9 cellular contexts compared by ENCODE assay signal in genomic region chr6:30885999-30886896, GRCh38. TPM values are rescaled to one million over a fixed set of nuclear protein-coding genes. Genes with fewer than 3 reads are reported as not detected.
DNase-seq lines count a peak whose midpoint lies in the region; ATAC-seq, FAIRE-seq and TF ChIP-seq lines count a peak whose summit lies in the region.
"Had no signal": no experiment of that assay in that cellular context is flagged by ENCODE, and none has a peak within 500 bp of the region (broad histone marks: within the 10 kb centered on the region; RNA-seq: fewer than 3 reads in every experiment).

No MANE protein-coding gene starts in this region.

- H3K27me3 ChIP-seq in astrocyte (ENCODE audit: insufficient read depth, low read length) = no peaks in the 10 kb centered on the region

- H3K27ac ChIP-seq in astrocyte (ENCODE audit: low read depth, low read length) = peak overlapping the region; percentile 65

- peak overlapping the region; percentile 80 for H3K9ac ChIP-seq in astrocyte (ENCODE audit: low read length)

- DNase-seq in stimulated activated CD4-positive, alpha-beta T cell treated with anti-CD3 and anti-CD28 coated beads, Interleukin-15, amount 100 ng/mL, for 24 hours = peak; percentile 46
- DNase-seq in stimulated activated CD4-positive, alpha-beta T cell treated with anti-CD3 and anti-CD28 coated beads, Interleukin-2, amount 100 ng/mL, for 48 hours = no peak
- DNase-seq in NCI-H774 (lab: John Stamatoyannopoulos, UW) = peak; percentile 0
- peak; percentile 65 for DNase-seq in astrocyte (ENCODE audit: low read depth)
- DNase-seq in hippocampal formation (lab: John Stamatoyannopoulos, UW) = peak; percentile 42 to 76
- no peak for DNase-seq in progenitor cell of endocrine pancreas (ENCODE audit: low spot score, unreplicated experiment)

- peak overlapping the region; percentile 64 for H3K4me3 ChIP-seq in astrocyte (ENCODE audit: insufficient read depth, low read depth, low read length)

- peak overlapping the region; percentile 96 for H3K27ac Mint-ChIP-seq in astrocyte (ENCODE audit: unreplicated experiment)
- H3K27ac Mint-ChIP-seq in progenitor cell of endocrine pancreas = peak overlapping the region; percentile 95

- peak overlapping the region; percentile 56 for H2AFZ ChIP-seq in astrocyte (ENCODE audit: low read depth, low read length)

- no peaks in the 10 kb centered on the region for H3K9me3 Mint-ChIP-seq in astrocyte (ENCODE audit: unreplicated experiment)
- H3K9me3 Mint-ChIP-seq in progenitor cell of endocrine pancreas (ENCODE audit: low read depth) = no peaks in the 10 kb centered on the region

- peak overlapping the region; percentile 94 for H3K4me2 ChIP-seq in astrocyte (ENCODE audit: low read length)

- H3K9me3 ChIP-seq in astrocyte (ENCODE audit: insufficient read depth, low read depth, low read length) = no peaks in the 10 kb centered on the region

- H3K4me1 Mint-ChIP-seq in astrocyte (ENCODE audit: low read depth, unreplicated experiment) (peaks cover 60% of the 10 kb centered on the region), progenitor cell of endocrine pancreas (ENCODE audit: low read depth) (peaks cover 42% of the 10 kb centered on the region)

- no peaks in the 10 kb centered on the region for H3K27me3 Mint-ChIP-seq in astrocyte (ENCODE audit: low read depth, unreplicated experiment)
- H3K27me3 Mint-ChIP-seq in progenitor cell of endocrine pancreas = peaks cover 3% of the 10 kb centered on the region

- H3K36me3 Mint-ChIP-seq in astrocyte (ENCODE audit: low read depth, unreplicated experiment) = peaks cover 22% of the 10 kb centered on the region
- H3K36me3 Mint-ChIP-seq in progenitor cell of endocrine pancreas (ENCODE audit: insufficient read depth) = peaks cover 8% of the 10 kb centered on the region

- H4K20me1 ChIP-seq in astrocyte (ENCODE audit: insufficient read depth, low read length) = peaks cover 11% of the 10 kb centered on the region

- peaks cover 63% of the 10 kb centered on the region for H3K4me1 ChIP-seq in astrocyte (ENCODE audit: insufficient read depth, low read length)

- peak overlapping the region; percentile 90 for H3K4me3 Mint-ChIP-seq in astrocyte (ENCODE audit: unreplicated experiment)
- H3K4me3 Mint-ChIP-seq in progenitor cell of endocrine pancreas (ENCODE audit: low read depth) = peak overlapping the region; percentile 84

- no peak for ATAC-seq in GM21526 (IDR thresholded peaks at IDR 0.05; ENCODE audit: low FRiP score, unreplicated experiment)
- no peak for ATAC-seq in HG03460 (IDR thresholded peaks at IDR 0.05; ENCODE audit: unreplicated experiment)

- TF ChIP-seq CTCF in astrocyte (IDR thresholded peaks at IDR 0.05; ENCODE audit: insufficient read depth, low read depth, low read length) = no peak
- TF ChIP-seq CTCF in progenitor cell of endocrine pancreas (IDR thresholded peaks at IDR 0.05; ENCODE audit: unreplicated experiment) = no peak

- FAIRE-seq in astrocyte (lab: Jason Lieb, UNC) = no peak

- no peaks in the 10 kb centered on the region for H3K36me3 ChIP-seq in astrocyte (ENCODE audit: insufficient read depth, low read length)

- H3K79me2 ChIP-seq in astrocyte (ENCODE audit: insufficient read depth, low read length) = peaks cover 54% of the 10 kb centered on the region

RNA-seq across cellular contexts. Expression of gene DDR1, which starts 1.9 kb away (rescaled TPM):
- 144 and 156 TPM in 2 replicates for total RNA-seq in astrocyte
- 154 and 163 TPM in 2 replicates for total RNA-seq in progenitor cell of endocrine pancreas

RNA-seq across cellular contexts. Expression of gene GTF2H4, which starts 21.8 kb away (rescaled TPM):
- total RNA-seq in astrocyte (34.3 and 41.3 TPM in 2 replicates), progenitor cell of endocrine pancreas (73.0 and 74.7 TPM in 2 replicates)

RNA-seq across cellular contexts. Expression of gene VARS2, which starts 27.8 kb away (rescaled TPM):
- total RNA-seq in astrocyte (19.8 and 21.6 TPM in 2 replicates), progenitor cell of endocrine pancreas (56.3 and 58.0 TPM in 2 replicates)

RNA-seq across cellular contexts. Expression of gene SFTA2, which starts 45.7 kb away (rescaled TPM):
- total RNA-seq in astrocyte = not detected in 2 replicates
- total RNA-seq in progenitor cell of endocrine pancreas = 1.0 and 2.6 TPM in 2 replicates
- total RNA-seq: glomerular endothelial cell had no signal

RNA-seq across cellular contexts. Expression of gene MUCL3, which starts 54.5 kb away (rescaled TPM):
- total RNA-seq in astrocyte (not detected in 2 replicates), progenitor cell of endocrine pancreas (0.05 TPM in 1 of 2 replicates, not detected in the other)
- total RNA-seq: glomerular endothelial cell had no signal

Comparison
In these comparisons a context has a peak if more than half of its experiments do, and no peak if none do; other contexts are left out.
1. DNase-seq: peak in stimulated activated CD4-positive, alpha-beta T cell treated with anti-CD3 and anti-CD28 coated beads, Interleukin-15, amount 100 ng/mL, for 24 hours (single experiment), NCI-H774 (single experiment), astrocyte (single experiment) and hippocampal formation (2 of 2); none in stimulated activated CD4-positive, alpha-beta T cell treated with anti-CD3 and anti-CD28 coated beads, Interleukin-2, amount 100 ng/mL, for 48 hours (0 of 2) and progenitor cell of endocrine pancreas (single experiment).